In the genomic region with DNA sequence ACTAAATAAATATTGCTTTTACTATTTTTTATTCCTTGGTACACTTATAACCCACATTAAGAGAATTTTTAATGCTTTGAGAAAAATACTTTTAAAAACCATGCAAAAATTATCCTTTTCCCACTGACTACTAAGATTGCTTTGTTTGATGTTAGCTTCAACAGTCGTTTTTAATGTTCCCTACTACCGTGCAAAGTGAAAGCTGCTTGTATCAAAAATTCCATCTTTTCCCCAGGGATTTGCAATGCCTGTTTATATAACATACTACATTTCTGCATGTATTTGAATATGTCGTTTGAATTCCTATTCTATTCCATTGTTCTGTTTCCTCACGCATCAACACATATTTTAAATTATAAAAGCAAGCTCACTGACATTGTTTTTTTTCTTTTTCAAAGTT, we compare ENCODE assay signal across 1 cellular context.
TF ChIP-seq lines count a peak whose summit lies in the region.

No MANE protein-coding gene starts in this region.

TF ChIP-seq in GM23338, 12 proteins besides CTCF, POLR2A, EP300 and RAD21:
- TF ChIP-seq, protein P1, sequence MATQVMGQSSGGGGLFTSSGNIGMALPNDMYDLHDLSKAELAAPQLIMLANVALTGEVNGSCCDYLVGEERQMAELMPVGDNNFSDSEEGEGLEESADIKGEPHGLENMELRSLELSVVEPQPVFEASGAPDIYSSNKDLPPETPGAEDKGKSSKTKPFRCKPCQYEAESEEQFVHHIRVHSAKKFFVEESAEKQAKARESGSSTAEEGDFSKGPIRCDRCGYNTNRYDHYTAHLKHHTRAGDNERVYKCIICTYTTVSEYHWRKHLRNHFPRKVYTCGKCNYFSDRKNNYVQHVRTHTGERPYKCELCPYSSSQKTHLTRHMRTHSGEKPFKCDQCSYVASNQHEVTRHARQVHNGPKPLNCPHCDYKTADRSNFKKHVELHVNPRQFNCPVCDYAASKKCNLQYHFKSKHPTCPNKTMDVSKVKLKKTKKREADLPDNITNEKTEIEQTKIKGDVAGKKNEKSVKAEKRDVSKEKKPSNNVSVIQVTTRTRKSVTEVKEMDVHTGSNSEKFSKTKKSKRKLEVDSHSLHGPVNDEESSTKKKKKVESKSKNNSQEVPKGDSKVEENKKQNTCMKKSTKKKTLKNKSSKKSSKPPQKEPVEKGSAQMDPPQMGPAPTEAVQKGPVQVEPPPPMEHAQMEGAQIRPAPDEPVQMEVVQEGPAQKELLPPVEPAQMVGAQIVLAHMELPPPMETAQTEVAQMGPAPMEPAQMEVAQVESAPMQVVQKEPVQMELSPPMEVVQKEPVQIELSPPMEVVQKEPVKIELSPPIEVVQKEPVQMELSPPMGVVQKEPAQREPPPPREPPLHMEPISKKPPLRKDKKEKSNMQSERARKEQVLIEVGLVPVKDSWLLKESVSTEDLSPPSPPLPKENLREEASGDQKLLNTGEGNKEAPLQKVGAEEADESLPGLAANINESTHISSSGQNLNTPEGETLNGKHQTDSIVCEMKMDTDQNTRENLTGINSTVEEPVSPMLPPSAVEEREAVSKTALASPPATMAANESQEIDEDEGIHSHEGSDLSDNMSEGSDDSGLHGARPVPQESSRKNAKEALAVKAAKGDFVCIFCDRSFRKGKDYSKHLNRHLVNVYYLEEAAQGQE (IDR thresholded peaks at IDR 0.05; ENCODE audit: unreplicated experiment) = no peak
- no peak for TF ChIP-seq ZNF331 (CRISPR knock-in tag; IDR thresholded peaks at IDR 0.05; ENCODE audit: low read depth)
- TF ChIP-seq ETS1 (IDR thresholded peaks at IDR 0.05) = no peak
